8 cellular contexts compared by ENCODE assay signal in genomic region chr19:7366701-7367420, GRCh38. TPM values are rescaled to one million over a fixed set of nuclear protein-coding genes. Genes with fewer than 3 reads are reported as not detected.
DNase-seq lines count a peak whose midpoint lies in the region; ATAC-seq and TF ChIP-seq lines count a peak whose summit lies in the region.

No MANE protein-coding gene starts in this region.

- H3K4me3 ChIP-seq in liver (ENCODE audit: low read depth in 1 of 3, low read length in 3 of 3): no peak overlapping the region

- WGBS in liver: 88% methylated on average over 10 of the region's 10 CpGs

- peak; percentile 47 for ATAC-seq in activated naive CD8-positive, alpha-beta T cell treated with anti-CD3 and anti-CD28 coated beads, Interleukin-2, amount 10 ng/mL, durations not matched to agents 7 days and 5 days (ENCODE audit: low read depth)
- ATAC-seq in GM21576 (IDR thresholded peaks at IDR 0.05; ENCODE audit: unreplicated experiment) (no peak), GM21723 (IDR thresholded peaks at IDR 0.05; ENCODE audit: unreplicated experiment) (no peak)

- POLR2A ChIA-PET in activated naive CD8-positive, alpha-beta T cell treated with anti-CD3 and anti-CD28 coated beads, Interleukin-2, amount 10 ng/mL, durations not matched to agents 7 days and 5 days (lab: Charles Lee): interaction anchor here (0.6 to 1.2 kb wide), 3 partner anchors 28 to 359 kb away, joined by 3 to 5 read pairs (median 3); no protein-coding TSS in a partner anchor

- H3K9ac ChIP-seq in liver (ENCODE audit: low read depth in 1 of 2, low read length in 2 of 2): no peak overlapping the region

- no peak overlapping the region for H3K27ac Mint-ChIP-seq in activated naive CD8-positive, alpha-beta T cell treated with anti-CD3 and anti-CD28 coated beads, Interleukin-2, amount 10 ng/mL, durations not matched to agents 7 days and 5 days

- no peaks in the 10 kb centered on the region for H3K27me3 Mint-ChIP-seq in activated naive CD8-positive, alpha-beta T cell treated with anti-CD3 and anti-CD28 coated beads, Interleukin-2, amount 10 ng/mL, durations not matched to agents 7 days and 5 days

- H3K4me1 ChIP-seq in liver (ENCODE audit: control insufficient read depth in 4 of 4, insufficient read depth in 4 of 4, low read length in 3 of 4): no peaks in the 10 kb centered on the region

- no peak overlapping the region for H3K27ac ChIP-seq in liver (ENCODE audit: low read depth in 1 of 2, low read length in 2 of 2)

- peaks cover 14% of the 10 kb centered on the region for H3K36me3 Mint-ChIP-seq in activated naive CD8-positive, alpha-beta T cell treated with anti-CD3 and anti-CD28 coated beads, Interleukin-2, amount 10 ng/mL, durations not matched to agents 7 days and 5 days

- no peaks in the 10 kb centered on the region for H3K36me3 ChIP-seq in liver (ENCODE audit: control insufficient read depth in 4 of 4, insufficient read depth in 3 of 4, low read depth in 1 of 4, low read length in 3 of 4)

- H3K4me1 Mint-ChIP-seq in activated naive CD8-positive, alpha-beta T cell treated with anti-CD3 and anti-CD28 coated beads, Interleukin-2, amount 10 ng/mL, durations not matched to agents 7 days and 5 days: peaks cover 5% of the 10 kb centered on the region

- H3K27me3 ChIP-seq in liver (ENCODE audit: control insufficient read depth in 4 of 4, insufficient read depth in 4 of 4, low read length in 3 of 4): no peaks in the 10 kb centered on the region

- TF ChIP-seq RAD21 in liver (IDR thresholded peaks at IDR 0.05): peak; percentile 59 to 66

- H3K9me3 ChIP-seq in liver (ENCODE audit: control insufficient read depth in 4 of 4, low read length in 3 of 4): no peaks in the 10 kb centered on the region

- DNase-seq in NCI-H748 (lab: John Stamatoyannopoulos, UW; ENCODE audit: unreplicated experiment) (peak; percentile 43), NCI-H748 treated with DMSO at 0.1 percent for 48 hours (lab: John Stamatoyannopoulos, UW) (no peak), NAMALWA (ENCODE audit: low spot score) (peak; percentile 83), NCI-H510A (lab: John Stamatoyannopoulos, UW) (no peak)
- no peak for DNase-seq in activated naive CD8-positive, alpha-beta T cell treated with anti-CD3 and anti-CD28 coated beads, Interleukin-2, amount 10 ng/mL, durations not matched to agents 7 days and 5 days

- H3K4me3 Mint-ChIP-seq in activated naive CD8-positive, alpha-beta T cell treated with anti-CD3 and anti-CD28 coated beads, Interleukin-2, amount 10 ng/mL, durations not matched to agents 7 days and 5 days: no peak overlapping the region

- H3K9me3 Mint-ChIP-seq in activated naive CD8-positive, alpha-beta T cell treated with anti-CD3 and anti-CD28 coated beads, Interleukin-2, amount 10 ng/mL, durations not matched to agents 7 days and 5 days: no peaks in the 10 kb centered on the region

- TF ChIP-seq CTCF in liver (IDR thresholded peaks at IDR 0.05; ENCODE audit: low read depth, low read length, missing input control): peak; percentile 35

TF ChIP-seq in liver, 16 proteins besides CTCF, POLR2A, EP300 and RAD21:
- no peak for TF ChIP-seq TAF1 (conservative IDR thresholded peaks at IDR 0.05)
- TF ChIP-seq HNF4G (IDR thresholded peaks at IDR 0.05): no peak

RNA-seq across cellular contexts. Expression of gene ARHGEF18, which starts 18.1 kb away (rescaled TPM):
- 10 to 100 TPM; 48.9 to 51.3 TPM for total RNA-seq in activated naive CD8-positive, alpha-beta T cell treated with anti-CD3 and anti-CD28 coated beads, Interleukin-2, amount 10 ng/mL, durations not matched to agents 7 days and 5 days
- 10 to 100 TPM; 19.2 to 28.8 TPM for total RNA-seq in liver
- polyA plus RNA-seq in liver: 10 to 100 TPM in 1 of 2 donors, 1 to 10 TPM in 1; 3.3 to 10.6 TPM

Comparison
In these comparisons a context has a peak if more than half of its experiments do, and no peak if none do; other contexts are left out.
1. DNase-seq: peak in NCI-H748 (single experiment) and NAMALWA (single experiment); none in NCI-H748 treated with DMSO at 0.1 percent for 48 hours (single experiment), activated naive CD8-positive, alpha-beta T cell treated with anti-CD3 and anti-CD28 coated beads, Interleukin-2, amount 10 ng/mL, durations not matched to agents 7 days and 5 days (single experiment) and NCI-H510A (single experiment).